8 cellular contexts compared by ENCODE assay signal in the genomic region with DNA sequence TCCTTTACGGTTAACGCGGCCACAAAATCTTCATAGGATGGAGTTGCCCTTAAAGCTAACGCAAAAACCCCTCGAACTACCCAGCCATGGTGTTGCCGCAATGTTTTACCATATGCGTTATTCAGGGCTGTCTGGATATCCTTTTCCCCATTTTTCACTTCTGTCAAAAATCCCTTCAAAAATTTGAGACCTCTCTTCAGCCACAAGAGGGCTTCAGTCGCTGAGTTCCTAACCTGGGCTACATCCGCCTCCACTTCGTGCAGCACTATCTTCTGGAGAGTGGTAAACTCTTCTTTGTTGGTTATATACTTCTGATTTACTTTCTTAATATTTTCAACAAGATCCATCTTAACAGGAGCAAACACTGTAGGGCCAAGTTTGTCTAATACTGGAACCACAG. TPM values are rescaled to one million over a fixed set of nuclear protein-coding genes. Genes with fewer than 3 reads are reported as not detected.
DNase-seq lines count a peak whose midpoint lies in the region; ATAC-seq, FAIRE-seq and TF ChIP-seq lines count a peak whose summit lies in the region.
"Not testable (repeated sequence)": the region's sequence is repeated elsewhere in the genome, so short reads cannot be mapped to it uniquely, and the experiment has no call there.

No MANE protein-coding gene starts in this region.

- not testable (repeated sequence) for H3K9me2 ChIP-seq in Loucy (replicated peaks; ENCODE audit: low read depth, low read length)

- H3K36me3 ChIP-seq in Loucy (ENCODE audit: insufficient read depth, low read length) (peaks cover 12% of the 10 kb centered on the region; the same call in 1 of the 2 replicates), left lung (peaks cover 0 to 21% of the 10 kb centered on the region in 2 donors)

- not testable (repeated sequence) for H3K9ac ChIP-seq in Loucy (ENCODE audit: low read depth, low read length, poor library complexity, severe bottlenecking)

- not testable (repeated sequence) for H3K4me1 ChIP-seq in Loucy (ENCODE audit: insufficient read depth, low read length, poor library complexity, severe bottlenecking); left lung

- peak; percentile 72 for FAIRE-seq in A204.1 (lab: Jason Lieb, UNC)

- H3F3A ChIP-seq in Loucy (ENCODE audit: low read depth), result not testable (repeated sequence)

- H3K27ac Mint-ChIP-seq in progenitor cell of endocrine pancreas, result not testable (repeated sequence)

- not testable (repeated sequence) for H4K20me1 ChIP-seq in Loucy (ENCODE audit: insufficient read depth, low read length, poor library complexity, severe bottlenecking)

- not testable (repeated sequence) for H3K4me2 ChIP-seq in Loucy (ENCODE audit: low read depth, low read length, poor library complexity, severe bottlenecking)

- H3K9me3 Mint-ChIP-seq in progenitor cell of endocrine pancreas (ENCODE audit: low read depth), result peaks cover 18% of the 10 kb centered on the region

- not testable (repeated sequence) for H3K4me1 Mint-ChIP-seq in progenitor cell of endocrine pancreas (ENCODE audit: low read depth)

- not testable (repeated sequence) for H3K79me2 ChIP-seq in Loucy (ENCODE audit: insufficient read depth, low read length)

- H3K27me3 ChIP-seq in Loucy (ENCODE audit: insufficient read depth, low read length, poor library complexity, severe bottlenecking); left lung: not testable (repeated sequence)

- ATAC-seq in left lung, result peak; percentile 56

- H3K27ac ChIP-seq in left lung, result not testable (repeated sequence)

- not testable (repeated sequence) for H3K4me3 Mint-ChIP-seq in progenitor cell of endocrine pancreas (ENCODE audit: low read depth)

- DNase-seq in SIG-M5 treated with dmso at 0.1 percent for 504 hours (lab: John Stamatoyannopoulos, UW; ENCODE audit: unreplicated experiment), result peak; percentile 10
- not testable (repeated sequence) for DNase-seq in astrocyte of the cerebellum (ENCODE audit: low read depth); epithelial cell of proximal tubule (ENCODE audit: low read depth); left lung; progenitor cell of endocrine pancreas (ENCODE audit: low spot score, unreplicated experiment)

- H3K9me3 ChIP-seq in Loucy (ENCODE audit: insufficient read depth, low read depth, low read length), result not testable (repeated sequence)
- H3K9me3 ChIP-seq in left lung, result peaks cover 0 to 22% of the 10 kb centered on the region in 2 donors

- in situ Hi-C loops in astrocyte of the cerebellum (cut with HindIII; ENCODE audit: low sequenced_read_pairs), result loop anchor here (10.0 kb wide), 1 partner anchor 212 kb away; no protein-coding TSS in a partner anchor

- TF ChIP-seq CTCF in GM12873 (IDR thresholded peaks at IDR 0.05; ENCODE audit: insufficient read depth, low read depth, low read length, missing control alignments) (peak; percentile 21), Loucy (conservative IDR thresholded peaks at IDR 0.05; ENCODE audit: low read length) (peak; percentile 41), astrocyte of the cerebellum (IDR thresholded peaks at IDR 0.05; ENCODE audit: low read depth, low read length, missing control alignments) (peak; percentile 27), epithelial cell of proximal tubule (conservative IDR thresholded peaks at IDR 0.05; ENCODE audit: low read depth, low read length) (peak; percentile 27), progenitor cell of endocrine pancreas (IDR thresholded peaks at IDR 0.05; ENCODE audit: unreplicated experiment) (peak; percentile 20)
- not testable (repeated sequence) for TF ChIP-seq CTCF in left lung (IDR thresholded peaks at IDR 0.05)

- intact Hi-C loops in left lung (cut with DNase I), result loop anchor here in 1 of 2 donors (5.0 kb wide), 1 partner anchor 214 kb away; no protein-coding TSS in a partner anchor

- H3K36me3 Mint-ChIP-seq in progenitor cell of endocrine pancreas (ENCODE audit: insufficient read depth), result peaks cover 32% of the 10 kb centered on the region

- H3K27me3 Mint-ChIP-seq in progenitor cell of endocrine pancreas, result not testable (repeated sequence)

- H2AFZ ChIP-seq in Loucy (ENCODE audit: low read length), result not testable (repeated sequence)

- H3K4me3 ChIP-seq in Loucy (ENCODE audit: low read length, poor library complexity, severe bottlenecking); astrocyte of the cerebellum (ENCODE audit: low read depth, low read length); epithelial cell of proximal tubule (ENCODE audit: low read depth, low read length); left lung: not testable (repeated sequence)

RNA-seq across cellular contexts. Expression of a gene that starts 42.6 kb away (rescaled TPM):
- total RNA-seq in epithelial cell of proximal tubule, result 37.4 and 57.6 TPM in 2 replicates
- 10 to 100 TPM; 63.8 to 79.7 TPM for total RNA-seq in left lung
- 39.2 and 43.1 TPM in 2 replicates for total RNA-seq in progenitor cell of endocrine pancreas
